ENCODE assay signal across 1 cellular context in the genomic region with DNA sequence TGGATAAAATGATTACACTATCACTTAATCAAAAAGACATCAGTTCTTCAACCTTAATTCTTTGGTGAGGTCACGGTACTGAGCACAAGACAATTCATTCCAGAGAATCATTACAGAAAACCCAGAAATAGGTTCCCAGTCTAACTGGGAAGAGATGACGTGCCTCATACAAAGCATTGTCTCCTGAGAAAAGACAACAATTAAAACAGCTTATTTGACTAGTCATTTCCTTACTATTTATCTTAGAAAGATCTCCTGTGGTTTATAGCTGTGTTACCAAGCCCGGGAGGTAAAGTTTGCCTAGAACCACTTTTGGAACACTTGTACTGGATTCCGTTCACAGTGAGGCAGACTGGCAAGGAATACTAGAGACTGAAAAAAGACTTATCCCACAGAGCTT.
TF ChIP-seq lines count a peak whose summit lies in the region.

No MANE protein-coding gene starts in this region.

TF ChIP-seq in HepG2, 621 proteins besides CTCF, POLR2A, EP300 and RAD21:
- TF ChIP-seq ZNF513 (CRISPR knock-in tag; conservative IDR thresholded peaks at IDR 0.05) (no peak), PTBP1 (IDR thresholded peaks at IDR 0.05; ENCODE audit: low read depth, low read length, poor library complexity, severe bottlenecking) (no peak), ZSCAN22 (CRISPR knock-in tag; IDR thresholded peaks at IDR 0.05) (no peak), MBD4 (IDR thresholded peaks at IDR 0.05; ENCODE audit: borderline replicate concordance, low read length) (no peak), RELA (CRISPR knock-in tag; IDR thresholded peaks at IDR 0.05) (no peak), KLF13 (CRISPR knock-in tag; IDR thresholded peaks at IDR 0.05) (no peak), ZNF205 (CRISPR knock-in tag; IDR thresholded peaks at IDR 0.05) (no peak), NR0B2 (CRISPR knock-in tag; IDR thresholded peaks at IDR 0.05) (no peak), GPBP1L1 (CRISPR knock-in tag; IDR thresholded peaks at IDR 0.05) (no peak)
